Comparison of ENCODE assay signal across 1 cellular context in genomic region chr5:14410068-14410941, GRCh38.
A peak's percentile ranks its signal among the peaks of the same experiment; 100 is the strongest.
TF ChIP-seq lines count a peak whose summit lies in the region.

No MANE protein-coding gene starts in this region.

TF ChIP-seq in SK-N-SH, 30 proteins besides CTCF, POLR2A, EP300 and RAD21 (continued from another document):
- TF ChIP-seq RCOR1 (IDR thresholded peaks at IDR 0.05; ENCODE audit: low read length) (peak; percentile 97), TAF1 (IDR thresholded peaks at IDR 0.05; ENCODE audit: borderline replicate concordance, low read depth, low read length) (peak; percentile 7; the same call in 1 of the 2 replicates), ELF1 (IDR thresholded peaks at IDR 0.05) (no peak), NFIC (IDR thresholded peaks at IDR 0.05; ENCODE audit: borderline replicate concordance) (peak; percentile 36), FOXM1 (IDR thresholded peaks at IDR 0.05; ENCODE audit: low read depth) (no peak), GABPA (IDR thresholded peaks at IDR 0.05; ENCODE audit: low read depth) (no peak), RFX5 (IDR thresholded peaks at IDR 0.05; ENCODE audit: low read length) (no peak), CHD2 (IDR thresholded peaks at IDR 0.05; ENCODE audit: low read length, partially characterized antibody) (peak; percentile 74), RXRA (IDR thresholded peaks at IDR 0.05; ENCODE audit: borderline replicate concordance, low read depth) (no peak), JUND (IDR thresholded peaks at IDR 0.05) (no peak; the same call in 1 of the 2 replicates), IRF3 (IDR thresholded peaks at IDR 0.05; ENCODE audit: low read depth, low read length) (no peak), TEAD4 (IDR thresholded peaks at IDR 0.05; ENCODE audit: borderline replicate concordance, insufficient read depth) (no peak; the same call in 1 of the 2 replicates), MXI1 (IDR thresholded peaks at IDR 0.05; ENCODE audit: low read depth, low read length) (peak; percentile 64), REST (IDR thresholded peaks at IDR 0.05; ENCODE audit: low read depth, low read length) (no peak)
- TF ChIP-seq, protein P1, sequence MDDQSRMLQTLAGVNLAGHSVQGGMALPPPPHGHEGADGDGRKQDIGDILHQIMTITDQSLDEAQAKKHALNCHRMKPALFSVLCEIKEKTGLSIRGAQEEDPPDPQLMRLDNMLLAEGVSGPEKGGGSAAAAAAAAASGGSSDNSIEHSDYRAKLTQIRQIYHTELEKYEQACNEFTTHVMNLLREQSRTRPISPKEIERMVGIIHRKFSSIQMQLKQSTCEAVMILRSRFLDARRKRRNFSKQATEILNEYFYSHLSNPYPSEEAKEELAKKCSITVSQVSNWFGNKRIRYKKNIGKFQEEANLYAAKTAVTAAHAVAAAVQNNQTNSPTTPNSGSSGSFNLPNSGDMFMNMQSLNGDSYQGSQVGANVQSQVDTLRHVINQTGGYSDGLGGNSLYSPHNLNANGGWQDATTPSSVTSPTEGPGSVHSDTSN (IDR thresholded peaks at IDR 0.05), result peak; percentile 68
- TF ChIP-seq, protein P2, sequence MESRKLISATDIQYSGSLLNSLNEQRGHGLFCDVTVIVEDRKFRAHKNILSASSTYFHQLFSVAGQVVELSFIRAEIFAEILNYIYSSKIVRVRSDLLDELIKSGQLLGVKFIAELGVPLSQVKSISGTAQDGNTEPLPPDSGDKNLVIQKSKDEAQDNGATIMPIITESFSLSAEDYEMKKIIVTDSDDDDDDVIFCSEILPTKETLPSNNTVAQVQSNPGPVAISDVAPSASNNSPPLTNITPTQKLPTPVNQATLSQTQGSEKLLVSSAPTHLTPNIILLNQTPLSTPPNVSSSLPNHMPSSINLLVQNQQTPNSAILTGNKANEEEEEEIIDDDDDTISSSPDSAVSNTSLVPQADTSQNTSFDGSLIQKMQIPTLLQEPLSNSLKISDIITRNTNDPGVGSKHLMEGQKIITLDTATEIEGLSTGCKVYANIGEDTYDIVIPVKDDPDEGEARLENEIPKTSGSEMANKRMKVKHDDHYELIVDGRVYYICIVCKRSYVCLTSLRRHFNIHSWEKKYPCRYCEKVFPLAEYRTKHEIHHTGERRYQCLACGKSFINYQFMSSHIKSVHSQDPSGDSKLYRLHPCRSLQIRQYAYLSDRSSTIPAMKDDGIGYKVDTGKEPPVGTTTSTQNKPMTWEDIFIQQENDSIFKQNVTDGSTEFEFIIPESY (IDR thresholded peaks at IDR 0.05; ENCODE audit: borderline replicate concordance, low read depth), result no peak
TF ChIP-seq in SK-N-SH: peak in this region for 13.
